Comparison of ENCODE assay signal across 1 cellular context in genomic region chr15:40926659-40927496, GRCh38.
TF ChIP-seq lines count a peak whose summit lies in the region.

No MANE protein-coding gene starts in this region.

TF ChIP-seq in IMR-90, 13 proteins besides CTCF, POLR2A, EP300 and RAD21:
- TF ChIP-seq FOS (IDR thresholded peaks at IDR 0.05; ENCODE audit: low read depth, low read length) (no peak), CEBPB (IDR thresholded peaks at IDR 0.05; ENCODE audit: low read depth, low read length) (no peak), SMC3 (IDR thresholded peaks at IDR 0.05; ENCODE audit: low read depth, low read length) (no peak), RFX5 (IDR thresholded peaks at IDR 0.05; ENCODE audit: low read depth, low read length) (no peak), USF2 (IDR thresholded peaks at IDR 0.05; ENCODE audit: low read depth, low read length) (no peak), BHLHE40 (IDR thresholded peaks at IDR 0.05; ENCODE audit: low read depth, low read length) (no peak), RCOR1 (IDR thresholded peaks at IDR 0.05; ENCODE audit: insufficient replicate concordance, low read length) (no peak), CHD1 (IDR thresholded peaks at IDR 0.05; ENCODE audit: low read depth, low read length) (no peak), MAZ (IDR thresholded peaks at IDR 0.05; ENCODE audit: borderline replicate concordance, low read depth, low read length) (no peak), NFE2L2 (IDR thresholded peaks at IDR 0.05; ENCODE audit: low read depth, low read length) (no peak), MAFK (IDR thresholded peaks at IDR 0.05; ENCODE audit: low read depth, low read length) (no peak), MXI1 (IDR thresholded peaks at IDR 0.05; ENCODE audit: borderline replicate concordance, low read depth, low read length) (no peak)
- TF ChIP-seq, protein P1, sequence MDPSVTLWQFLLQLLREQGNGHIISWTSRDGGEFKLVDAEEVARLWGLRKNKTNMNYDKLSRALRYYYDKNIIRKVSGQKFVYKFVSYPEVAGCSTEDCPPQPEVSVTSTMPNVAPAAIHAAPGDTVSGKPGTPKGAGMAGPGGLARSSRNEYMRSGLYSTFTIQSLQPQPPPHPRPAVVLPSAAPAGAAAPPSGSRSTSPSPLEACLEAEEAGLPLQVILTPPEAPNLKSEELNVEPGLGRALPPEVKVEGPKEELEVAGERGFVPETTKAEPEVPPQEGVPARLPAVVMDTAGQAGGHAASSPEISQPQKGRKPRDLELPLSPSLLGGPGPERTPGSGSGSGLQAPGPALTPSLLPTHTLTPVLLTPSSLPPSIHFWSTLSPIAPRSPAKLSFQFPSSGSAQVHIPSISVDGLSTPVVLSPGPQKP (IDR thresholded peaks at IDR 0.05; ENCODE audit: borderline replicate concordance, low read depth, low read length), result no peak
